In the genomic region with DNA sequence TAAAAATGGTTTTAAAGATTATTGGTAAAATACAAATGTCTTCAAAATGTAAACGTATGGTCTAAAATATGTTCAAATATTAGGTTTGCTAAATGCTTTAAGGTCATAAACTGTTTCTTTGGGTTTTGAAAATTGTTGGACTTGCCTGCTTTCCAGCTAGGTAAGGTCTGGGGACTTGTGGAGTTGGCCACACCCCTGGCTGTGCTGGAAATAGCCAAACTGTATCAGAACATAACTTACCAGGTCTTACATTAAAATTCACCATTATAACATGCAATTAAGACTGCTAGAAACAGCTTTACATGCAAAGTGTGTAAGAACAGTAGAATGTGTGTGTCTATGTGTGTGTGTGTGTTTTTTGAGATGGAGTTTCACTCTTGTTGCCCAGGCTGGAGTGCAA, we compare ENCODE assay signal across 32 cellular contexts. TPM values are rescaled to one million over a fixed set of nuclear protein-coding genes. Genes with fewer than 3 reads are reported as not detected.
"Had no signal": no experiment of that assay in that cellular context is flagged by ENCODE, and none has a peak within 500 bp of the region (broad histone marks: within the 10 kb centered on the region; RNA-seq: fewer than 3 reads in every experiment).

No MANE protein-coding gene starts in this region.

- H3K9me3 ChIP-seq: colonic mucosa, gastrocnemius medialis, mucosa of descending colon, neutrophil, right lobe of liver, thyroid gland had no signal

- H3K36me3 ChIP-seq: colonic mucosa, gastrocnemius medialis, neutrophil, right lobe of liver, thyroid gland had no signal

- H3K4me2 ChIP-seq: smooth muscle cell had no signal

- H3K27ac ChIP-seq: colonic mucosa, epithelial cell of prostate, neutrophil, parathyroid adenoma, right lobe of liver, thyroid gland had no signal

- DNase-seq: colonic mucosa; effector CD8-positive, alpha-beta T cell; foreskin fibroblast; hippocampal formation; left colon; mucosa of descending colon; naive B cell; right lobe of liver; stimulated activated CD4-positive, alpha-beta T cell treated with anti-CD3 and anti-CD28 coated beads, Interleukin-12 subunit alpha, Interleukin-12 subunit beta, amount 100 ng/mL, for 4 hours; stimulated activated CD4-positive, alpha-beta T cell treated with anti-CD3 and anti-CD28 coated beads, Interleukin-1b, Interleukin-23, amount 100 ng/mL, for 48 hours; stimulated activated CD4-positive, alpha-beta T cell treated with anti-CD3 and anti-CD28 coated beads, Interleukin-4, amount 100 ng/mL, for 1 hour; stimulated activated CD8-positive, alpha-beta memory T cell treated with anti-CD3 and anti-CD28 coated beads, Interleukin-4, amount 100 ng/mL, for 48 hours; stimulated activated naive CD4-positive, alpha-beta T cell; stimulated activated naive CD8-positive, alpha-beta T cell treated with anti-CD3 and anti-CD28 coated beads, Interleukin-15, amount 100 ng/mL, for 72 hours; thyroid gland had no signal

- H3K4me3 ChIP-seq: colonic mucosa, gastrocnemius medialis, lung, mucosa of descending colon, right lobe of liver, smooth muscle cell, thyroid gland had no signal

- H3K27ac Mint-ChIP-seq: dendritic cell treated with granulocyte-macrophage colony-stimulating factor and Interleukin-4, amounts not matched to agents 40 ng/mL and 50 ng/mL, for 4 days; endodermal cell; memory B cell; mesothelial cell of epicardium; naive B cell; natural killer cell treated with Interleukin-12 subunit alpha and Interleukin-12 subunit beta and Interleukin-15 and Interleukin-18, amount 100 ng/mL, for 72 hours; progenitor cell of endocrine pancreas; stimulated activated naive CD8-positive, alpha-beta T cell treated with anti-CD3 and anti-CD28 coated beads, Interleukin-15, amount 100 ng/mL, for 72 hours; type B pancreatic cell had no signal

- H3K4me1 Mint-ChIP-seq: central memory CD8-positive, alpha-beta T cell; mesothelial cell of epicardium; naive B cell; neural crest cell had no signal

- H3K9me3 Mint-ChIP-seq: central memory CD8-positive, alpha-beta T cell; dendritic cell treated with granulocyte-macrophage colony-stimulating factor and Interleukin-4, amounts not matched to agents 40 ng/mL and 50 ng/mL, for 4 days; endodermal cell; memory B cell; mesothelial cell of epicardium; naive B cell; natural killer cell treated with Interleukin-12 subunit alpha and Interleukin-12 subunit beta and Interleukin-15 and Interleukin-18, amount 100 ng/mL, for 72 hours; neural crest cell; stimulated activated naive CD8-positive, alpha-beta T cell treated with anti-CD3 and anti-CD28 coated beads, Interleukin-15, amount 100 ng/mL, for 72 hours; type B pancreatic cell had no signal

- H3K4me3 Mint-ChIP-seq: central memory CD8-positive, alpha-beta T cell; dendritic cell treated with granulocyte-macrophage colony-stimulating factor and Interleukin-4, amounts not matched to agents 40 ng/mL and 50 ng/mL, for 4 days; endodermal cell; memory B cell; mesothelial cell of epicardium; naive B cell; natural killer cell treated with Interleukin-12 subunit alpha and Interleukin-12 subunit beta and Interleukin-15 and Interleukin-18, amount 100 ng/mL, for 72 hours; neural crest cell; stimulated activated naive CD8-positive, alpha-beta T cell treated with anti-CD3 and anti-CD28 coated beads, Interleukin-15, amount 100 ng/mL, for 72 hours; type B pancreatic cell had no signal

- H3K9ac ChIP-seq: parathyroid adenoma had no signal

- H3K4me1 ChIP-seq: colonic mucosa, parathyroid adenoma, thyroid gland had no signal

- H2AFZ ChIP-seq: parathyroid adenoma had no signal

- H3K27me3 ChIP-seq: colonic mucosa, gastrocnemius medialis, right lobe of liver, thyroid gland had no signal

- H3K79me2 ChIP-seq: parathyroid adenoma had no signal

- ATAC-seq: esophagus mucosa; left colon; mucosa of descending colon; natural killer cell treated with Interleukin-12 subunit alpha and Interleukin-12 subunit beta and Interleukin-15 and Interleukin-18, amount 100 ng/mL, for 72 hours; stimulated activated naive CD8-positive, alpha-beta T cell treated with anti-CD3 and anti-CD28 coated beads, Interleukin-15, amount 100 ng/mL, for 72 hours had no signal

- H3K36me3 Mint-ChIP-seq: memory B cell; mesothelial cell of epicardium; naive B cell; natural killer cell treated with Interleukin-12 subunit alpha and Interleukin-12 subunit beta and Interleukin-15 and Interleukin-18, amount 100 ng/mL, for 72 hours; type B pancreatic cell had no signal

RNA-seq across cellular contexts. Expression of gene JAKMIP3, which starts 54.3 kb away (rescaled TPM):
- total RNA-seq: kidney epithelial cell, smooth muscle cell had no signal
